1 cellular context compared by ENCODE assay signal in genomic region chr19:49875801-49876421, GRCh38.
A peak's percentile ranks its signal among the peaks of the same experiment; 100 is the strongest.
TF ChIP-seq lines count a peak whose summit lies in the region.

No MANE protein-coding gene starts in this region.

TF ChIP-seq in K562, 482 proteins besides CTCF, POLR2A, EP300 and RAD21 (continued from another document and continues in another):
- TF ChIP-seq, protein P1, sequence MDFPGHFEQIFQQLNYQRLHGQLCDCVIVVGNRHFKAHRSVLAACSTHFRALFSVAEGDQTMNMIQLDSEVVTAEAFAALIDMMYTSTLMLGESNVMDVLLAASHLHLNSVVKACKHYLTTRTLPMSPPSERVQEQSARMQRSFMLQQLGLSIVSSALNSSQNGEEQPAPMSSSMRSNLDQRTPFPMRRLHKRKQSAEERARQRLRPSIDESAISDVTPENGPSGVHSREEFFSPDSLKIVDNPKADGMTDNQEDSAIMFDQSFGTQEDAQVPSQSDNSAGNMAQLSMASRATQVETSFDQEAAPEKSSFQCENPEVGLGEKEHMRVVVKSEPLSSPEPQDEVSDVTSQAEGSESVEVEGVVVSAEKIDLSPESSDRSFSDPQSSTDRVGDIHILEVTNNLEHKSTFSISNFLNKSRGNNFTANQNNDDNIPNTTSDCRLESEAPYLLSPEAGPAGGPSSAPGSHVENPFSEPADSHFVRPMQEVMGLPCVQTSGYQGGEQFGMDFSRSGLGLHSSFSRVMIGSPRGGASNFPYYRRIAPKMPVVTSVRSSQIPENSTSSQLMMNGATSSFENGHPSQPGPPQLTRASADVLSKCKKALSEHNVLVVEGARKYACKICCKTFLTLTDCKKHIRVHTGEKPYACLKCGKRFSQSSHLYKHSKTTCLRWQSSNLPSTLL (IDR thresholded peaks at IDR 0.05), result no peak
- TF ChIP-seq THRA (IDR thresholded peaks at IDR 0.05), result no peak
- TF ChIP-seq NR1H2 (CRISPR knock-in tag; IDR thresholded peaks at IDR 0.05), result no peak
- no peak for TF ChIP-seq NCOA4 (IDR thresholded peaks at IDR 0.05; ENCODE audit: partially characterized antibody)
- TF ChIP-seq MAFK (IDR thresholded peaks at IDR 0.05; ENCODE audit: low read length), result no peak
- TF ChIP-seq MCM2 (IDR thresholded peaks at IDR 0.05; ENCODE audit: low read depth), result peak; percentile 57; the same call in 1 of the 2 replicates
- no peak for TF ChIP-seq ZNF780A (CRISPR knock-in tag; IDR thresholded peaks at IDR 0.05)
- TF ChIP-seq ZNF407 (IDR thresholded peaks at IDR 0.05; ENCODE audit: low read depth), result no peak
- no peak for TF ChIP-seq ZNF445 (CRISPR knock-in tag; IDR thresholded peaks at IDR 0.05; ENCODE audit: low read depth)
- no peak for TF ChIP-seq EHMT2 (IDR thresholded peaks at IDR 0.05)
- TF ChIP-seq SETDB1 (IDR thresholded peaks at IDR 0.05; ENCODE audit: low read length), result no peak
- TF ChIP-seq NUFIP1 (IDR thresholded peaks at IDR 0.05; ENCODE audit: partially characterized antibody), result no peak
- TF ChIP-seq SRSF1 (IDR thresholded peaks at IDR 0.05; ENCODE audit: low read depth, low read length), result no peak
- TF ChIP-seq PHF20 (IDR thresholded peaks at IDR 0.05; ENCODE audit: partially characterized antibody), result peak; percentile 45
- peak; percentile 95 for TF ChIP-seq ZBTB40 (IDR thresholded peaks at IDR 0.05)
- TF ChIP-seq ZBTB40 (CRISPR knock-in tag; IDR thresholded peaks at IDR 0.05), result no peak
- peak; percentile 73 for TF ChIP-seq PRDM10 (IDR thresholded peaks at IDR 0.05; ENCODE audit: partially characterized antibody)
- TF ChIP-seq RFX7 (CRISPR knock-in tag; IDR thresholded peaks at IDR 0.05), result no peak
- TF ChIP-seq SMARCB1 (IDR thresholded peaks at IDR 0.05; ENCODE audit: insufficient read length, low read depth), result no peak
- TF ChIP-seq, protein P2, sequence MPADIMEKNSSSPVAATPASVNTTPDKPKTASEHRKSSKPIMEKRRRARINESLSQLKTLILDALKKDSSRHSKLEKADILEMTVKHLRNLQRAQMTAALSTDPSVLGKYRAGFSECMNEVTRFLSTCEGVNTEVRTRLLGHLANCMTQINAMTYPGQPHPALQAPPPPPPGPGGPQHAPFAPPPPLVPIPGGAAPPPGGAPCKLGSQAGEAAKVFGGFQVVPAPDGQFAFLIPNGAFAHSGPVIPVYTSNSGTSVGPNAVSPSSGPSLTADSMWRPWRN (IDR thresholded peaks at IDR 0.05; ENCODE audit: low read depth), result no peak
- TF ChIP-seq ZBTB17 (CRISPR knock-in tag; IDR thresholded peaks at IDR 0.05), result no peak
- no peak for TF ChIP-seq CBX3 (IDR thresholded peaks at IDR 0.05; ENCODE audit: borderline replicate concordance in 1 of 2, low read length in 2 of 2)
- TF ChIP-seq FOXP1 (CRISPR knock-in tag; IDR thresholded peaks at IDR 0.05), result no peak
- TF ChIP-seq SIRT6 (IDR thresholded peaks at IDR 0.05; ENCODE audit: low read depth, low read length), result no peak
- no peak for TF ChIP-seq RFX5 (IDR thresholded peaks at IDR 0.05; ENCODE audit: low read depth, low read length)
- no peak for TF ChIP-seq KAT8 (IDR thresholded peaks at IDR 0.05; ENCODE audit: low read depth)
- no peak for TF ChIP-seq SMAD2 (IDR thresholded peaks at IDR 0.05; ENCODE audit: low read depth, low read length)
- peak; percentile 19 to 51; a peak in 1 of 4 replicates for TF ChIP-seq ETV6 (IDR thresholded peaks at IDR 0.05; ENCODE audit: borderline replicate concordance in 1 of 2, low read depth in 2 of 2, low read length in 1 of 2)
- no peak for TF ChIP-seq ETV6 (CRISPR knock-in tag; IDR thresholded peaks at IDR 0.05; ENCODE audit: borderline replicate concordance)
- TF ChIP-seq SIX5 (IDR thresholded peaks at IDR 0.05; ENCODE audit: borderline replicate concordance in 1 of 2, insufficient read depth in 1 of 2, low read depth in 1 of 2, low read length in 2 of 2), result no peak
- TF ChIP-seq GATAD2A (IDR thresholded peaks at IDR 0.05), result no peak
- TF ChIP-seq ZNF551 (CRISPR knock-in tag; IDR thresholded peaks at IDR 0.05), result no peak
- TF ChIP-seq PHB (CRISPR knock-in tag; IDR thresholded peaks at IDR 0.05), result 0 out of 2 replicates have a peak, but pooled peaks have one; percentile 83
